Comparison of ENCODE assay signal across 9 cellular contexts in genomic region chr11:69123593-69124545, GRCh38. TPM values are rescaled to one million over a fixed set of nuclear protein-coding genes. Genes with fewer than 3 reads are reported as not detected.
A peak's percentile ranks its signal among the peaks of the same experiment; 100 is the strongest.
DNase-seq lines count a peak whose midpoint lies in the region; ATAC-seq and TF ChIP-seq lines count a peak whose summit lies in the region.
"Had no signal": no experiment of that assay in that cellular context is flagged by ENCODE, and none has a peak within 500 bp of the region (broad histone marks: within the 10 kb centered on the region; RNA-seq: fewer than 3 reads in every experiment).

No MANE protein-coding gene starts in this region.

- peak overlapping the region; percentile 40 for H3K27ac ChIP-seq in SJSA1
- no peak overlapping the region for H3K27ac ChIP-seq in fibroblast of lung (ENCODE audit: insufficient read depth, low read length)
- H3K27ac ChIP-seq in smooth muscle cell (ENCODE audit: low read depth): no peak overlapping the region

- H4K20me1 ChIP-seq in fibroblast of lung (ENCODE audit: control insufficient read depth, extremely low read depth, insufficient read depth, low read length) (no peaks in the 10 kb centered on the region), smooth muscle cell (ENCODE audit: low read depth) (no peaks in the 10 kb centered on the region)

- H3K4me3 ChIP-seq in SJSA1: no peak overlapping the region
- no peak overlapping the region for H3K4me3 ChIP-seq in fibroblast of lung (replicated peaks in 1 of 4; ENCODE audit: control extremely low read depth in 1 of 4, insufficient read depth in 1 of 4, low read depth in 3 of 4, low read length in 4 of 4)
- no peak overlapping the region for H3K4me3 ChIP-seq in smooth muscle cell

- 75% methylated on average over 26 of the region's 27 CpGs for WGBS in smooth muscle cell (ENCODE audit: low lambda C conversion rate)

- TF ChIP-seq CTCF in fibroblast of lung (conservative IDR thresholded peaks at IDR 0.05 in 1 of 2, IDR thresholded peaks at IDR 0.05 in 1 of 2; ENCODE audit: low read depth in 1 of 2, low read length in 2 of 2): no peak
- TF ChIP-seq CTCF in smooth muscle cell (IDR thresholded peaks at IDR 0.05; ENCODE audit: borderline replicate concordance, insufficient read depth, poor library complexity, severe bottlenecking): no peak

- no peaks in the 10 kb centered on the region for H3K27me3 ChIP-seq in SJSA1 (replicated peaks)
- peaks cover 2% of the 10 kb centered on the region for H3K27me3 ChIP-seq in fibroblast of lung (ENCODE audit: control insufficient read depth, insufficient read depth, low read length)
- H3K27me3 ChIP-seq in smooth muscle cell (ENCODE audit: low read depth): no peaks in the 10 kb centered on the region

- H2AFZ ChIP-seq in fibroblast of lung (ENCODE audit: low read length) (no peak overlapping the region), smooth muscle cell (ENCODE audit: low read depth) (no peak overlapping the region)

- H3K36me3 ChIP-seq in SJSA1 (peaks cover 3% of the 10 kb centered on the region; the same call in 1 of the 2 replicates), fibroblast of lung (ENCODE audit: control insufficient read depth, insufficient read depth, low read length) (no peaks in the 10 kb centered on the region), smooth muscle cell (ENCODE audit: low read depth) (no peaks in the 10 kb centered on the region)

- no peaks in the 10 kb centered on the region for H3K79me2 ChIP-seq in fibroblast of lung (ENCODE audit: control insufficient read depth, insufficient read depth, low read length)
- H3K79me2 ChIP-seq in smooth muscle cell (ENCODE audit: low read depth): no peaks in the 10 kb centered on the region

- no peak for DNase-seq in activated CD4-positive, CD25-positive, alpha-beta regulatory T cell treated with anti-CD3 and anti-CD28 coated beads, Interleukin-2, amount 50 U/mL, for 72 hours
- DNase-seq in SJSA1 (ENCODE audit: low read depth in 1 of 2, low spot score in 2 of 2) (no peak), fibroblast of lung (ENCODE audit: low read depth in 2 of 2) (no peak), smooth muscle cell (lab: John Stamatoyannopoulos, UW; ENCODE audit: unreplicated experiment) (no peak), NCI-H2196 treated with DMSO at 0.1 percent for 48 hours (lab: John Stamatoyannopoulos, UW; ENCODE audit: unreplicated experiment) (no peak), SHP77 (lab: John Stamatoyannopoulos, UW) (no peak)

- no peaks in the 10 kb centered on the region for H3F3A ChIP-seq in smooth muscle cell (ENCODE audit: low read depth)

- H3K9ac ChIP-seq in fibroblast of lung (ENCODE audit: insufficient read depth, low read length): no peak overlapping the region
- H3K9ac ChIP-seq in smooth muscle cell (ENCODE audit: low read depth): no peak overlapping the region

- H3K4me2 ChIP-seq in fibroblast of lung (ENCODE audit: extremely low read depth, insufficient read depth, low read length): peak overlapping the region; percentile 75
- peak overlapping the region; percentile 80 for H3K4me2 ChIP-seq in smooth muscle cell

- peaks cover 39% of the 10 kb centered on the region for H3K4me1 ChIP-seq in SJSA1 (replicated peaks)
- H3K4me1 ChIP-seq in fibroblast of lung (ENCODE audit: control insufficient read depth, extremely low read depth, insufficient read depth, low read length): peaks cover 13% of the 10 kb centered on the region
- H3K4me1 ChIP-seq in smooth muscle cell (ENCODE audit: low read depth): peaks cover 8% of the 10 kb centered on the region

- H3K9me3 ChIP-seq in SJSA1 (replicated peaks) (peaks cover 6% of the 10 kb centered on the region), fibroblast of lung (ENCODE audit: control insufficient read depth, insufficient read depth, low read depth, low read length) (no peaks in the 10 kb centered on the region), smooth muscle cell (replicated peaks; ENCODE audit: low read depth) (no peaks in the 10 kb centered on the region)

- ATAC-seq in activated CD4-positive, CD25-positive, alpha-beta regulatory T cell treated with anti-CD3 and anti-CD28 coated beads, Interleukin-2, amount 50 U/mL, for 24 hours: peak; percentile 7 to 9
- no peak for ATAC-seq in GM19023 (IDR thresholded peaks at IDR 0.05; ENCODE audit: unreplicated experiment)

RNA-seq across cellular contexts. Expression of gene SMIM38, which starts 31.9 kb away (rescaled TPM):
- total RNA-seq in SJSA1 (2014; rRNA removed; shearing (Covaris generic)): 0.38 and 0.50 TPM in 2 replicates
- 0.33 and 0.51 TPM in 2 replicates for total RNA-seq in fibroblast of lung
- polyA plus RNA-seq in fibroblast of lung: 0.06 TPM in 1 of 2 replicates, not detected in the other
- not detected in 2 replicates for polyA plus RNA-seq in fibroblast of lung (2012)
- not detected in 2 replicates for polyA minus RNA-seq in fibroblast of lung (ENCODE audit: low replicate concordance)
- 0.27 and 0.31 TPM in 2 replicates for total RNA-seq in smooth muscle cell
- polyA plus RNA-seq in smooth muscle cell: 0.79 TPM in 1 of 2 replicates, not detected in the other
- total RNA-seq: LHCN-M2 had no signal
